ENCODE assay signal across 8 cellular contexts in the genomic region with DNA sequence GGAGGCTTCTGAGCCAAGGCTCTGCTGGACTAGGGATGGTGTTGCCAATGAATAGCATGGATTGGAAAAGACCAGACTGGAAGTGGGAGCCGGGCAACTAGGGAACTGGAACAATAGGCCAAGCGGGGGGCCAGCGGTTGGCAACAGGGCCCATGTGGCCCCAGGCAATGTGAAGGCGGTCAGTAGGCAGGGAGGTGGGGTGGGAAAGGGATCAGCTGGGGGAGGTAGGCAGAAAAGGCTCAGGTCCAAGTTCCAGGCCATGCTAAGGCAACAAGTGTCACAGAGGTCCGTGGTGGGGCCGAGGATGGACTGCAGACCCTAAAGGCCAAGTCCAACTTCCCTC. TPM values are rescaled to one million over a fixed set of nuclear protein-coding genes. Genes with fewer than 3 reads are reported as not detected.
A peak's percentile ranks its signal among the peaks of the same experiment; 100 is the strongest.
DNase-seq lines count a peak whose midpoint lies in the region; ATAC-seq, FAIRE-seq and TF ChIP-seq lines count a peak whose summit lies in the region.

No MANE protein-coding gene starts in this region.

- H3K36me3 ChIP-seq in OCI-LY1 (ENCODE audit: insufficient read depth, low read length) (peaks cover 32% of the 10 kb centered on the region), endothelial cell of umbilical vein (ENCODE audit: control insufficient read depth in 2 of 2, extremely low read depth in 1 of 2, insufficient read depth in 2 of 2, low read length in 2 of 2) (no peaks in the 10 kb centered on the region), neuronal stem cell (replicated peaks in 1 of 2; ENCODE audit: control insufficient read depth in 2 of 2, insufficient read depth in 2 of 2, low read length in 2 of 2) (peaks cover 22 to 53% of the 10 kb centered on the region in 2 donors)

- H3K27me3 ChIP-seq in AG04450 (ENCODE audit: control insufficient read depth, insufficient read depth, low read length), result no peaks in the 10 kb centered on the region
- no peaks in the 10 kb centered on the region for H3K27me3 ChIP-seq in OCI-LY1 (ENCODE audit: insufficient read depth, low read length)
- H3K27me3 ChIP-seq in endothelial cell of umbilical vein (ENCODE audit: control insufficient read depth in 2 of 2, insufficient read depth in 2 of 2, low read length in 2 of 2), result no peaks in the 10 kb centered on the region
- H3K27me3 ChIP-seq in neuronal stem cell (ENCODE audit: control insufficient read depth in 3 of 3, insufficient read depth in 3 of 3, low read depth in 1 of 3, low read length in 3 of 3), result no peaks in the 10 kb centered on the region

- no peak overlapping the region for H3K4me3 Mint-ChIP-seq in activated naive CD8-positive, alpha-beta T cell treated with anti-CD3 and anti-CD28 coated beads, Interleukin-2, amount 50 U/mL, for 24 hours

- H4K20me1 ChIP-seq in OCI-LY1 (ENCODE audit: insufficient read depth, low read length), result no peaks in the 10 kb centered on the region
- H4K20me1 ChIP-seq in endothelial cell of umbilical vein (replicated peaks; ENCODE audit: control insufficient read depth, extremely low read depth, insufficient read depth, low read length), result no peaks in the 10 kb centered on the region

- no peaks in the 10 kb centered on the region for H3K9me1 ChIP-seq in endothelial cell of umbilical vein (replicated peaks; ENCODE audit: control insufficient read depth, extremely low read depth, insufficient read depth, low read length)

- no peak overlapping the region for H2BK5ac ChIP-seq in neuronal stem cell (ENCODE audit: low read length)

- H3K23ac ChIP-seq in neuronal stem cell (ENCODE audit: low read depth, low read length, poor library complexity), result no peak overlapping the region

- DNase-seq in AG04450 (ENCODE audit: low read depth, low spot score) (no peak), endothelial cell of umbilical vein (ENCODE audit: low read depth, low spot score) (no peak), neuronal stem cell (ENCODE audit: low spot score) (no peak), NCI-H82 treated with DMSO at 0.1 percent for 48 hours (lab: John Stamatoyannopoulos, UW; ENCODE audit: unreplicated experiment) (no peak)
- DNase-seq in activated naive CD8-positive, alpha-beta T cell treated with anti-CD3 and anti-CD28 coated beads, Interleukin-2, amount 50 U/mL, for 24 hours, result no peak

- no peak overlapping the region for H2BK12ac ChIP-seq in neuronal stem cell (ENCODE audit: low read length)

- ATAC-seq in GM21447 (IDR thresholded peaks at IDR 0.05; ENCODE audit: unreplicated experiment) (no peak), HG02885 (IDR thresholded peaks at IDR 0.05; ENCODE audit: poor library complexity, unreplicated experiment) (no peak)
- no peak for ATAC-seq in activated naive CD8-positive, alpha-beta T cell treated with anti-CD3 and anti-CD28 coated beads, Interleukin-2, amount 50 U/mL, for 24 hours

- no CpG with 5 or more reads among the region's 6 CpGs for WGBS in neuronal stem cell (ENCODE audit: extremely low coverage in 2 of 2, insufficient read length in 2 of 2, insufficient replicate concordance in 1 of 2), 2 donors

- H3K4me2 ChIP-seq in OCI-LY1 (ENCODE audit: low read length) (peak overlapping the region; percentile 69), endothelial cell of umbilical vein (ENCODE audit: insufficient read depth, low read length) (peak overlapping the region; percentile 38), neuronal stem cell (ENCODE audit: insufficient read depth, low read length, poor library complexity, severe bottlenecking) (no peak overlapping the region)

- H3K27ac ChIP-seq in AG04450 (ENCODE audit: low read depth, low read length), result peak overlapping the region; percentile 80
- peak overlapping the region; percentile 63 for H3K27ac ChIP-seq in OCI-LY1 (ENCODE audit: low read depth, low read length, poor library complexity, severe bottlenecking)
- H3K27ac ChIP-seq in endothelial cell of umbilical vein (ENCODE audit: insufficient read depth, low read depth, low read length), result peak overlapping the region; percentile 60
- H3K27ac ChIP-seq in neuronal stem cell (replicated peaks; ENCODE audit: low read length), result no peak overlapping the region

- no peak overlapping the region for H3K4ac ChIP-seq in neuronal stem cell (ENCODE audit: low read length)

- no peak overlapping the region for H3K4me3 ChIP-seq in AG04450 (ENCODE audit: low read depth, low read length)
- peak overlapping the region; percentile 63 for H3K4me3 ChIP-seq in OCI-LY1 (ENCODE audit: low read depth, low read length, poor library complexity, severe bottlenecking)
- H3K4me3 ChIP-seq in endothelial cell of umbilical vein (replicated peaks in 1 of 3; ENCODE audit: insufficient read depth in 1 of 3, low read depth in 1 of 3, low read length in 3 of 3), result no peak overlapping the region
- H3K4me3 ChIP-seq in neuronal stem cell (ENCODE audit: low read length in 2 of 2), result peak overlapping the region in 1 of 2 donors; percentile 53

- no peaks in the 10 kb centered on the region for H3K9me3 ChIP-seq in AG04450 (ENCODE audit: control insufficient read depth, insufficient read depth, low read length)
- H3K9me3 ChIP-seq in OCI-LY1 (ENCODE audit: low read length), result no peaks in the 10 kb centered on the region
- H3K9me3 ChIP-seq in endothelial cell of umbilical vein (replicated peaks; ENCODE audit: control insufficient read depth, insufficient read depth, low read length), result no peaks in the 10 kb centered on the region
- H3K9me3 ChIP-seq in neuronal stem cell (replicated peaks in 1 of 2; ENCODE audit: control insufficient read depth in 2 of 2, insufficient read depth in 1 of 2, low read depth in 1 of 2, low read length in 2 of 2), result no peaks in the 10 kb centered on the region

- H3K79me2 ChIP-seq in OCI-LY1 (ENCODE audit: insufficient read depth, low read length) (no peaks in the 10 kb centered on the region), endothelial cell of umbilical vein (ENCODE audit: control insufficient read depth, insufficient read depth, low read length) (no peaks in the 10 kb centered on the region)

- TF ChIP-seq CTCF in AG04450 (IDR thresholded peaks at IDR 0.05; ENCODE audit: low read depth, low read length), result no peak
- TF ChIP-seq CTCF in OCI-LY1 (IDR thresholded peaks at IDR 0.05; ENCODE audit: low read length), result no peak
- no peak for TF ChIP-seq CTCF in endothelial cell of umbilical vein (IDR thresholded peaks at IDR 0.05; ENCODE audit: extremely low read depth in 1 of 2, insufficient read depth in 1 of 2, low read depth in 1 of 2, low read length in 2 of 2)

- no peak overlapping the region for H2BK120ac ChIP-seq in neuronal stem cell (ENCODE audit: low read depth, low read length)

- no peak overlapping the region for H3K14ac ChIP-seq in neuronal stem cell (ENCODE audit: low read length)

- H3K4me1 ChIP-seq in OCI-LY1 (ENCODE audit: insufficient read depth, low read length, severe bottlenecking), result peaks cover 54% of the 10 kb centered on the region
- H3K4me1 ChIP-seq in endothelial cell of umbilical vein (ENCODE audit: control insufficient read depth, extremely low read depth, insufficient read depth, low read length), result peaks cover 37% of the 10 kb centered on the region
- H3K4me1 ChIP-seq in neuronal stem cell (ENCODE audit: control insufficient read depth in 2 of 2, insufficient read depth in 1 of 2, low read depth in 1 of 2, low read length in 2 of 2), result peaks cover 14 to 20% of the 10 kb centered on the region in 2 donors

- no peaks in the 10 kb centered on the region for H3K36me3 Mint-ChIP-seq in activated naive CD8-positive, alpha-beta T cell treated with anti-CD3 and anti-CD28 coated beads, Interleukin-2, amount 50 U/mL, for 24 hours (ENCODE audit: low read depth)

- intact Hi-C loops in endothelial cell of umbilical vein (cut with micrococcal nuclease), result loop anchor here (1.0 to 5.0 kb wide), 2 partner anchors 15 to 44 kb away; a partner anchor contains a TSS

- peaks cover 2% of the 10 kb centered on the region for H3K79me1 ChIP-seq in neuronal stem cell (ENCODE audit: low read depth, low read length)

- no peak overlapping the region for H3K27ac Mint-ChIP-seq in activated naive CD8-positive, alpha-beta T cell treated with anti-CD3 and anti-CD28 coated beads, Interleukin-2, amount 50 U/mL, for 24 hours

- no peak for TF ChIP-seq POLR2A in endothelial cell of umbilical vein (IDR thresholded peaks at IDR 0.05; ENCODE audit: low read depth, low read length)

- POLR2A ChIA-PET in AG04450 (lab: Yijun Ruan, JAX) (interaction anchor here (1.0 to 1.8 kb wide), 3 partner anchors 17 to 27 kb away, joined by 3 to 17 read pairs (median 3); no protein-coding TSS in a partner anchor), endothelial cell of umbilical vein (lab: Charles Lee) (interaction anchor here (0.5 to 1.2 kb wide), 3 partner anchors 17 to 58 kb away, joined by 3 to 12 read pairs (median 4); no protein-coding TSS in a partner anchor)

- H3K9me3 Mint-ChIP-seq in activated naive CD8-positive, alpha-beta T cell treated with anti-CD3 and anti-CD28 coated beads, Interleukin-2, amount 50 U/mL, for 24 hours, result no peaks in the 10 kb centered on the region

- dilution Hi-C loops in endothelial cell of umbilical vein (cut with MboI; ENCODE audit: extremely low pct_ligation_motif_present, low sequenced_read_pairs), result no loop called here

- no peak for FAIRE-seq in endothelial cell of umbilical vein (lab: Jason Lieb, UNC)

- H2AFZ ChIP-seq in OCI-LY1 (ENCODE audit: low read length) (no peak overlapping the region), endothelial cell of umbilical vein (ENCODE audit: low read depth, low read length) (peak overlapping the region; percentile 33), neuronal stem cell (ENCODE audit: low read length) (peak overlapping the region; percentile 69)

- H3K27me3 Mint-ChIP-seq in activated naive CD8-positive, alpha-beta T cell treated with anti-CD3 and anti-CD28 coated beads, Interleukin-2, amount 50 U/mL, for 24 hours, result no peaks in the 10 kb centered on the region

- H2BK15ac ChIP-seq in neuronal stem cell (ENCODE audit: low read length), result no peak overlapping the region

- no peak overlapping the region for H4K91ac ChIP-seq in neuronal stem cell (ENCODE audit: low read depth, low read length, poor library complexity)

- no peak overlapping the region for H4K8ac ChIP-seq in neuronal stem cell (ENCODE audit: low read depth, low read length)

- no peak overlapping the region for H3K9ac ChIP-seq in OCI-LY1 (ENCODE audit: low read length)
- peak overlapping the region; percentile 47 for H3K9ac ChIP-seq in endothelial cell of umbilical vein (replicated peaks; ENCODE audit: extremely low read depth, insufficient read depth, low read length)
- no peak overlapping the region for H3K9ac ChIP-seq in neuronal stem cell (ENCODE audit: low read depth, low read length, poor library complexity)

- peaks cover 27% of the 10 kb centered on the region for H3K4me1 Mint-ChIP-seq in activated naive CD8-positive, alpha-beta T cell treated with anti-CD3 and anti-CD28 coated beads, Interleukin-2, amount 50 U/mL, for 24 hours

- 0 out of 2 replicates have a peak, but pooled peaks cover 8% of the 10 kb centered on the region for H3F3A ChIP-seq in OCI-LY1 (ENCODE audit: insufficient read depth, low read length)

- CTCF ChIA-PET in AG04450 (lab: Charles Lee) (interaction anchor here (0.7 to 2.9 kb wide), 5 partner anchors 9 to 60 kb away, joined by 3 to 14 read pairs (median 3); a partner anchor contains a TSS), endothelial cell of umbilical vein (lab: Charles Lee) (interaction anchor here (0.8 to 4.6 kb wide), 13 partner anchors 9 to 145 kb away, joined by 3 to 40 read pairs (median 7); a partner anchor contains a TSS)

- no peak overlapping the region for H2AK5ac ChIP-seq in neuronal stem cell (ENCODE audit: low read depth, low read length)

- no TSS peak for BruUV-seq in endothelial cell of umbilical vein (replicated peaks; lab: Mats Ljungman, UMichigan)

- H3K18ac ChIP-seq in neuronal stem cell (ENCODE audit: low read length), result peak overlapping the region; percentile 4

- H3K9me2 ChIP-seq in OCI-LY1 (ENCODE audit: low read depth, low read length), result no peaks in the 10 kb centered on the region

RNA-seq across cellular contexts. Expression of a gene that starts 14.9 kb away (rescaled TPM):
- polyA plus RNA-seq in AG04450 (2011; rRNA removed), result 5.8 and 8.4 TPM in 2 replicates
- polyA minus RNA-seq in AG04450 (2011; rRNA and poly(A)+ RNA removed), result 11.4 and 11.9 TPM in 2 replicates
- 65.5 and 72.5 TPM in 2 replicates for total RNA-seq in endothelial cell of umbilical vein
- polyA plus RNA-seq in endothelial cell of umbilical vein, result 22.0 and 37.6 TPM in 2 replicates
- polyA plus RNA-seq in endothelial cell of umbilical vein (2011; cell fraction: cytosol; rRNA removed), result 17.9 and 18.2 TPM in 2 replicates
- polyA plus RNA-seq in endothelial cell of umbilical vein (2011; cell fraction: nucleus; rRNA removed), result 60.6 and 101 TPM in 2 replicates
- 43.7 and 45.8 TPM in 2 replicates for polyA plus RNA-seq in endothelial cell of umbilical vein (2012)
- polyA minus RNA-seq in endothelial cell of umbilical vein, result 26.9 and 34.4 TPM in 2 replicates
- 26.7 TPM for polyA minus RNA-seq in endothelial cell of umbilical vein (2011; cell fraction: cytosol; rRNA and poly(A)+ RNA removed)
- polyA minus RNA-seq in endothelial cell of umbilical vein (2011; cell fraction: nucleus; rRNA and poly(A)+ RNA removed), result 31.4 and 46.2 TPM in 2 replicates
- polyA plus RNA-seq in neuronal stem cell (2013, experiment 1 of 2), result 18.3 TPM
- 18.1 TPM for polyA plus RNA-seq in neuronal stem cell (2013, experiment 2 of 2)

RNA-seq across cellular contexts. Expression of a gene that starts 42.0 kb away (rescaled TPM):
- 4.4 and 4.6 TPM in 2 replicates for polyA plus RNA-seq in AG04450 (2011; rRNA removed)
- 3.6 and 4.0 TPM in 2 replicates for polyA minus RNA-seq in AG04450 (2011; rRNA and poly(A)+ RNA removed)
- 11.1 and 12.6 TPM in 2 replicates for total RNA-seq in endothelial cell of umbilical vein
- 9.5 and 9.7 TPM in 2 replicates for polyA plus RNA-seq in endothelial cell of umbilical vein
- 7.0 and 7.9 TPM in 2 replicates for polyA plus RNA-seq in endothelial cell of umbilical vein (2011; cell fraction: cytosol; rRNA removed)
- polyA plus RNA-seq in endothelial cell of umbilical vein (2011; cell fraction: nucleus; rRNA removed), result 6.7 and 7.3 TPM in 2 replicates
- 10.1 and 10.4 TPM in 2 replicates for polyA plus RNA-seq in endothelial cell of umbilical vein (2012)
- polyA minus RNA-seq in endothelial cell of umbilical vein, result 6.7 and 6.9 TPM in 2 replicates
- 2.7 TPM for polyA minus RNA-seq in endothelial cell of umbilical vein (2011; cell fraction: cytosol; rRNA and poly(A)+ RNA removed)
- polyA minus RNA-seq in endothelial cell of umbilical vein (2011; cell fraction: nucleus; rRNA and poly(A)+ RNA removed), result 3.6 and 4.9 TPM in 2 replicates
- polyA plus RNA-seq in neuronal stem cell (2013, experiment 1 of 2), result 31.6 TPM
- polyA plus RNA-seq in neuronal stem cell (2013, experiment 2 of 2), result 32.9 TPM
